In the genomic region with DNA sequence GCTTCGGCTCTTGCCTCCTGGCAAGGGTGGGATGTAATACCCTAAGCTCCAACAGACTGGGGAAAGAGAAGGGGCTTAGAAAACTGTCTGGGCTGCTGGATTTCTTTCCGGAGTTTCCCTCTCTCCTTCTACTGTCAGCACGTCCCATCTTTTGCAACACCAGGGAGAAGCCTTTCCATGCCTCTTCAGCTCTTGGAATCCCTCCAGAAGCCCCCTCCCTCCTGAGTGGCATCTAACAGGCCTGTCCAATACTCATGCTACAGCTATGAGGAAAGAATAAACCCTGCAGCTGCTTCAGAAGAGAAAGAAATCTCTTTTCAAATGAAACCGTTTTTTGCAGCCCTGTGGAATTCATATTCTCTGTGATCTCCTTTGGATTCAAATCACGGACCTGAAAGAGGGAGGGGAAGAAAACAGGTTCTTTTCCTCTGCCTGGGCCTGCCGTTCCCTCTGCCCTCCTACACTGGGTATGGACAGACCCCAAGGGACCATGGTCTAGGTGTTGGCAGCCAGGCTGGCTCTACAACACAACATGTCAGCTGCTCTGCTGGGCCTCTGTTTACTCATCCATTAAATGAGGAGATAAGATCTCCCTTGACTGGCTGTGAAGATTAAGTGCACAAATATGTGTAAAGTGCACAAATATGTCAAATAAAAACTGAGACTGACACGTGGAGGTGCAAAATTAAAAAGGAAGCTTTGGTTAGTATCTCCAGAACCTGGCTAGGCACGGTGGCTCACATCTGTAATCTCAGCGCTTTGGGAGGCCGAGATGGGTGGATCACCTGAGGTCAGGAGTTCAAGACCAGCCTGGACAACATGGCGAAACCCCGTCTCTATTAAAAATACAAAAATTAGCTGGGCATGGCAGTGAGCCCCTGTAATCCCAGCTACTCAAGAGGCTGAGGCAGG, we compare ENCODE assay signal across 1 cellular context.
A peak's percentile ranks its signal among the peaks of the same experiment; 100 is the strongest.
TF ChIP-seq lines count a peak whose summit lies in the region.

No MANE protein-coding gene starts in this region.

TF ChIP-seq in HEK293, 187 proteins besides CTCF, POLR2A, EP300 and RAD21 (continued from another document and continues in another):
- TF ChIP-seq, protein P1, sequence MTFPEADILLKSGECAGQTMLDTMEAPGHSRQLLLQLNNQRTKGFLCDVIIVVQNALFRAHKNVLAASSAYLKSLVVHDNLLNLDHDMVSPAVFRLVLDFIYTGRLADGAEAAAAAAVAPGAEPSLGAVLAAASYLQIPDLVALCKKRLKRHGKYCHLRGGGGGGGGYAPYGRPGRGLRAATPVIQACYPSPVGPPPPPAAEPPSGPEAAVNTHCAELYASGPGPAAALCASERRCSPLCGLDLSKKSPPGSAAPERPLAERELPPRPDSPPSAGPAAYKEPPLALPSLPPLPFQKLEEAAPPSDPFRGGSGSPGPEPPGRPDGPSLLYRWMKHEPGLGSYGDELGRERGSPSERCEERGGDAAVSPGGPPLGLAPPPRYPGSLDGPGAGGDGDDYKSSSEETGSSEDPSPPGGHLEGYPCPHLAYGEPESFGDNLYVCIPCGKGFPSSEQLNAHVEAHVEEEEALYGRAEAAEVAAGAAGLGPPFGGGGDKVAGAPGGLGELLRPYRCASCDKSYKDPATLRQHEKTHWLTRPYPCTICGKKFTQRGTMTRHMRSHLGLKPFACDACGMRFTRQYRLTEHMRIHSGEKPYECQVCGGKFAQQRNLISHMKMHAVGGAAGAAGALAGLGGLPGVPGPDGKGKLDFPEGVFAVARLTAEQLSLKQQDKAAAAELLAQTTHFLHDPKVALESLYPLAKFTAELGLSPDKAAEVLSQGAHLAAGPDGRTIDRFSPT (tag by site-specific recombination; IDR thresholded peaks at IDR 0.05): peak; percentile 93
- TF ChIP-seq TSHZ1 (tag by site-specific recombination; IDR thresholded peaks at IDR 0.05; ENCODE audit: borderline replicate concordance): peak; percentile 79; the same call in 1 of the 2 replicates
- TF ChIP-seq ZNF184 (tag by site-specific recombination; IDR thresholded peaks at IDR 0.05): peak; percentile 60; the same call in 1 of the 2 replicates
- peak; percentile 66; the same call in 1 of the 2 replicates for TF ChIP-seq ZNF10 (tag by site-specific recombination; IDR thresholded peaks at IDR 0.05)
- TF ChIP-seq BCL11B (tag by site-specific recombination; IDR thresholded peaks at IDR 0.05; ENCODE audit: low read depth): peak; percentile 10; the same call in 1 of the 2 replicates
- TF ChIP-seq ZNF571 (tag by site-specific recombination; IDR thresholded peaks at IDR 0.05): no peak
- TF ChIP-seq ZNF596 (tag by site-specific recombination; IDR thresholded peaks at IDR 0.05): peak; percentile 70
- no peak for TF ChIP-seq ZNF777 (tag by site-specific recombination; IDR thresholded peaks at IDR 0.05; ENCODE audit: borderline replicate concordance)
- TF ChIP-seq PRDM4 (tag by site-specific recombination; IDR thresholded peaks at IDR 0.05): no peak
- peak; percentile 22; the same call in 1 of the 2 replicates for TF ChIP-seq ZNF366 (tag by site-specific recombination; conservative IDR thresholded peaks at IDR 0.05)
- TF ChIP-seq ZNF2 (tag by site-specific recombination; IDR thresholded peaks at IDR 0.05): 0 out of 2 replicates have a peak, but pooled peaks have one; percentile 31
- TF ChIP-seq ZNF335 (tag by site-specific recombination; conservative IDR thresholded peaks at IDR 0.05): no peak; the same call in 1 of the 2 replicates
- TF ChIP-seq ZNF416 (tag by site-specific recombination; IDR thresholded peaks at IDR 0.05): no peak
- peak; percentile 46 for TF ChIP-seq ZNF600 (tag by site-specific recombination; IDR thresholded peaks at IDR 0.05)
- TF ChIP-seq ZNF610 (tag by site-specific recombination; IDR thresholded peaks at IDR 0.05; ENCODE audit: borderline replicate concordance): no peak
- no peak for TF ChIP-seq ZNF211 (tag by site-specific recombination; IDR thresholded peaks at IDR 0.05; ENCODE audit: low read depth)
- TF ChIP-seq, protein P2, sequence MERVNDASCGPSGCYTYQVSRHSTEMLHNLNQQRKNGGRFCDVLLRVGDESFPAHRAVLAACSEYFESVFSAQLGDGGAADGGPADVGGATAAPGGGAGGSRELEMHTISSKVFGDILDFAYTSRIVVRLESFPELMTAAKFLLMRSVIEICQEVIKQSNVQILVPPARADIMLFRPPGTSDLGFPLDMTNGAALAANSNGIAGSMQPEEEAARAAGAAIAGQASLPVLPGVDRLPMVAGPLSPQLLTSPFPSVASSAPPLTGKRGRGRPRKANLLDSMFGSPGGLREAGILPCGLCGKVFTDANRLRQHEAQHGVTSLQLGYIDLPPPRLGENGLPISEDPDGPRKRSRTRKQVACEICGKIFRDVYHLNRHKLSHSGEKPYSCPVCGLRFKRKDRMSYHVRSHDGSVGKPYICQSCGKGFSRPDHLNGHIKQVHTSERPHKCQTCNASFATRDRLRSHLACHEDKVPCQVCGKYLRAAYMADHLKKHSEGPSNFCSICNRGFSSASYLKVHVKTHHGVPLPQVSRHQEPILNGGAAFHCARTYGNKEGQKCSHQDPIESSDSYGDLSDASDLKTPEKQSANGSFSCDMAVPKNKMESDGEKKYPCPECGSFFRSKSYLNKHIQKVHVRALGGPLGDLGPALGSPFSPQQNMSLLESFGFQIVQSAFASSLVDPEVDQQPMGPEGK (tag by site-specific recombination; IDR thresholded peaks at IDR 0.05): peak; percentile 45; the same call in 1 of the 2 replicates
- peak; percentile 24; the same call in 1 of the 2 replicates for TF ChIP-seq KLF8 (tag by site-specific recombination; IDR thresholded peaks at IDR 0.05)
- peak; percentile 50; the same call in 1 of the 2 replicates for TF ChIP-seq ZNF24 (tag by site-specific recombination; IDR thresholded peaks at IDR 0.05)
- peak; percentile 77; the same call in 1 of the 2 replicates for TF ChIP-seq ZNF423 (tag by site-specific recombination; IDR thresholded peaks at IDR 0.05)
- 0 out of 2 replicates have a peak, but pooled peaks have one; percentile 12 for TF ChIP-seq ZFP37 (tag by site-specific recombination; IDR thresholded peaks at IDR 0.05)
- TF ChIP-seq ZNF341 (tag by site-specific recombination; IDR thresholded peaks at IDR 0.05; ENCODE audit: low read depth): peak; percentile 67
- TF ChIP-seq ZIC2 (tag by site-specific recombination; IDR thresholded peaks at IDR 0.05): peak; percentile 22; the same call in 1 of the 2 replicates
- TF ChIP-seq ZNF561 (tag by site-specific recombination; IDR thresholded peaks at IDR 0.05; ENCODE audit: borderline replicate concordance): 0 out of 2 replicates have a peak, but pooled peaks have one; percentile 22
- peak; percentile 91 for TF ChIP-seq INSM2 (tag by site-specific recombination; IDR thresholded peaks at IDR 0.05)
- TF ChIP-seq, protein P3, sequence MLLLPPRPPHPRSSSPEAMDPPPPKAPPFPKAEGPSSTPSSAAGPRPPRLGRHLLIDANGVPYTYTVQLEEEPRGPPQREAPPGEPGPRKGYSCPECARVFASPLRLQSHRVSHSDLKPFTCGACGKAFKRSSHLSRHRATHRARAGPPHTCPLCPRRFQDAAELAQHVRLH (tag by site-specific recombination; IDR thresholded peaks at IDR 0.05): 0 out of 2 replicates have a peak, but pooled peaks have one; percentile 52
- TF ChIP-seq ZFHX2 (tag by site-specific recombination; conservative IDR thresholded peaks at IDR 0.05): peak; percentile 11; the same call in 1 of the 2 replicates
- TF ChIP-seq ZNF530 (tag by site-specific recombination; IDR thresholded peaks at IDR 0.05; ENCODE audit: low read depth): no peak
- 0 out of 2 replicates have a peak, but pooled peaks have one; percentile 17 for TF ChIP-seq ZNF394 (tag by site-specific recombination; IDR thresholded peaks at IDR 0.05; ENCODE audit: borderline replicate concordance)
- TF ChIP-seq ZNF677 (tag by site-specific recombination; IDR thresholded peaks at IDR 0.05): no peak
- TF ChIP-seq BCL11A (tag by site-specific recombination; IDR thresholded peaks at IDR 0.05; ENCODE audit: low read depth): peak; percentile 43; the same call in 1 of the 2 replicates
- peak; percentile 88 for TF ChIP-seq ZNF664 (tag by site-specific recombination; IDR thresholded peaks at IDR 0.05)
- TF ChIP-seq ZBTB20 (tag by site-specific recombination; IDR thresholded peaks at IDR 0.05): peak; percentile 51
- TF ChIP-seq, protein P4, sequence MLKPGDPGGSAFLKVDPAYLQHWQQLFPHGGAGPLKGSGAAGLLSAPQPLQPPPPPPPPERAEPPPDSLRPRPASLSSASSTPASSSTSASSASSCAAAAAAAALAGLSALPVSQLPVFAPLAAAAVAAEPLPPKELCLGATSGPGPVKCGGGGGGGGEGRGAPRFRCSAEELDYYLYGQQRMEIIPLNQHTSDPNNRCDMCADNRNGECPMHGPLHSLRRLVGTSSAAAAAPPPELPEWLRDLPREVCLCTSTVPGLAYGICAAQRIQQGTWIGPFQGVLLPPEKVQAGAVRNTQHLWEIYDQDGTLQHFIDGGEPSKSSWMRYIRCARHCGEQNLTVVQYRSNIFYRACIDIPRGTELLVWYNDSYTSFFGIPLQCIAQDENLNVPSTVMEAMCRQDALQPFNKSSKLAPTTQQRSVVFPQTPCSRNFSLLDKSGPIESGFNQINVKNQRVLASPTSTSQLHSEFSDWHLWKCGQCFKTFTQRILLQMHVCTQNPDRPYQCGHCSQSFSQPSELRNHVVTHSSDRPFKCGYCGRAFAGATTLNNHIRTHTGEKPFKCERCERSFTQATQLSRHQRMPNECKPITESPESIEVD (tag by site-specific recombination; IDR thresholded peaks at IDR 0.05): peak; percentile 92
- peak; percentile 95 for TF ChIP-seq FEZF1 (tag by site-specific recombination; IDR thresholded peaks at IDR 0.05)
- TF ChIP-seq, protein P5, sequence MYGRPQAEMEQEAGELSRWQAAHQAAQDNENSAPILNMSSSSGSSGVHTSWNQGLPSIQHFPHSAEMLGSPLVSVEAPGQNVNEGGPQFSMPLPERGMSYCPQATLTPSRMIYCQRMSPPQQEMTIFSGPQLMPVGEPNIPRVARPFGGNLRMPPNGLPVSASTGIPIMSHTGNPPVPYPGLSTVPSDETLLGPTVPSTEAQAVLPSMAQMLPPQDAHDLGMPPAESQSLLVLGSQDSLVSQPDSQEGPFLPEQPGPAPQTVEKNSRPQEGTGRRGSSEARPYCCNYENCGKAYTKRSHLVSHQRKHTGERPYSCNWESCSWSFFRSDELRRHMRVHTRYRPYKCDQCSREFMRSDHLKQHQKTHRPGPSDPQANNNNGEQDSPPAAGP (tag by site-specific recombination; IDR thresholded peaks at IDR 0.05): peak; percentile 16; the same call in 1 of the 2 replicates
- TF ChIP-seq, protein P6, sequence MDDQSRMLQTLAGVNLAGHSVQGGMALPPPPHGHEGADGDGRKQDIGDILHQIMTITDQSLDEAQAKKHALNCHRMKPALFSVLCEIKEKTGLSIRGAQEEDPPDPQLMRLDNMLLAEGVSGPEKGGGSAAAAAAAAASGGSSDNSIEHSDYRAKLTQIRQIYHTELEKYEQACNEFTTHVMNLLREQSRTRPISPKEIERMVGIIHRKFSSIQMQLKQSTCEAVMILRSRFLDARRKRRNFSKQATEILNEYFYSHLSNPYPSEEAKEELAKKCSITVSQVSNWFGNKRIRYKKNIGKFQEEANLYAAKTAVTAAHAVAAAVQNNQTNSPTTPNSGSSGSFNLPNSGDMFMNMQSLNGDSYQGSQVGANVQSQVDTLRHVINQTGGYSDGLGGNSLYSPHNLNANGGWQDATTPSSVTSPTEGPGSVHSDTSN (CRISPR knock-in tag; IDR thresholded peaks at IDR 0.05): no peak
- TF ChIP-seq ZEB2 (tag by site-specific recombination; IDR thresholded peaks at IDR 0.05): peak; percentile 31; the same call in 1 of the 2 replicates
- no peak; the same call in 1 of the 2 replicates for TF ChIP-seq TCF7L2 (IDR thresholded peaks at IDR 0.05; ENCODE audit: borderline replicate concordance, low read depth, low read length)
